8 cellular contexts compared by ENCODE assay signal in the genomic region with DNA sequence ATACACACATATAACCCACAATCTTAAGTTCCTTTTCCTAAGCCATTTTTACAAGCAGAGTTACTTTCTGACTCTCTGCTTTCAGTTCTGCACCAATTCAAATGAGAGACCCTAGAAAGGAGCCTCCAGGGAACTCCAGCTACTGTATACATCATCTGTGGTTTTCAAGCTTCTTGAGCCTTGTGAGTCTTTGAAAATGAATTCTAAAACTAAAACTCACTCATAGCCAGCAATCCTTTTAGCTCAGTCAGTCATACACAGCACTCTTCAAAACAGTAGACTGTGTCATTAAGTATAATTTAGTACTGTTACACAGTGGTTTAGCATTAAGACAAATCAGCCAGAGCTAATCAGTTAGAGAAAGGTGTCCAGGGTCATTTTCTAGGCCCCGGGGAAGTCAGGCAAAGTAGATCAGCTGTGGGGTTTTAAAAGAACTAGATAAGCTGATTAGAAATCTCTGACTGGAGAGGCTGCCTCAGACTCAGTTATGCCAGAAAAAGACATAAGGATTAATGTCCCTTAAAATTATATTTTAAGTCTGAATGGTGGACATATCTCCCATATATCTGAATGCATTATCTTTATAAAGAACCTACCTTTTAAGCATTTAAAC.
DNase-seq lines count a peak whose midpoint lies in the region; ATAC-seq and TF ChIP-seq lines count a peak whose summit lies in the region.

No MANE protein-coding gene starts in this region.

- DNase-seq in NCI-H1417 (lab: John Stamatoyannopoulos, UW) (peak; percentile 36 to 90 (median 70)), NCI-H1417 treated with DMSO at 0.1 percent for 48 hours (lab: John Stamatoyannopoulos, UW) (no peak), progenitor cell of endocrine pancreas (ENCODE audit: low spot score, unreplicated experiment) (no peak), GDM1 (lab: John Stamatoyannopoulos, UW) (no peak), PC-9 (no peak)
- DNase-seq in activated T-helper 2 cell treated with anti-CD3 and anti-CD28 coated beads, Interferon-gamma antibody, Interleukin-2, Interleukin-4, amounts not matched to agents 10 μg/mL and 5 μg/mL and 100 μg/mL, durations not matched to agents 14 hours and 24 hours and 36 hours (ENCODE audit: low spot score), result no peak
- DNase-seq in CD4-positive, alpha-beta T cell, result no peak

- no peaks in the 10 kb centered on the region for H3K27me3 ChIP-seq in CD4-positive, alpha-beta T cell (ENCODE audit: control insufficient read depth, insufficient read depth, low read length)
- no peaks in the 10 kb centered on the region for H3K27me3 ChIP-seq in PC-9 (ENCODE audit: insufficient read depth, low read depth)

- BruUV-seq in PC-9 (replicated peaks; lab: Mats Ljungman, UMichigan), result no TSS peak

- no peak overlapping the region for H3K4me3 Mint-ChIP-seq in activated T-helper 2 cell treated with anti-CD3 and anti-CD28 coated beads, Interferon-gamma antibody, Interleukin-2, Interleukin-4, amounts not matched to agents 10 μg/mL and 5 μg/mL and 100 μg/mL, durations not matched to agents 14 hours and 24 hours and 36 hours (ENCODE audit: low read depth)
- no peak overlapping the region for H3K4me3 Mint-ChIP-seq in progenitor cell of endocrine pancreas (ENCODE audit: low read depth)
- no peak overlapping the region for H3K4me3 Mint-ChIP-seq in CD4-positive, alpha-beta T cell

- peaks cover 12% of the 10 kb centered on the region for H3K4me1 Mint-ChIP-seq in activated T-helper 2 cell treated with anti-CD3 and anti-CD28 coated beads, Interferon-gamma antibody, Interleukin-2, Interleukin-4, amounts not matched to agents 10 μg/mL and 5 μg/mL and 100 μg/mL, durations not matched to agents 14 hours and 24 hours and 36 hours (ENCODE audit: low read depth)
- H3K4me1 Mint-ChIP-seq in progenitor cell of endocrine pancreas (ENCODE audit: low read depth), result peaks cover 19% of the 10 kb centered on the region
- no peaks in the 10 kb centered on the region for H3K4me1 Mint-ChIP-seq in CD4-positive, alpha-beta T cell (ENCODE audit: low read depth)

- H3K9me3 ChIP-seq in CD4-positive, alpha-beta T cell (ENCODE audit: control insufficient read depth, low read length), result no peaks in the 10 kb centered on the region
- H3K9me3 ChIP-seq in PC-9 (ENCODE audit: insufficient read depth, low read depth), result peaks cover 4% of the 10 kb centered on the region; the same call in 1 of the 2 replicates

- TF ChIP-seq CTCF in progenitor cell of endocrine pancreas (IDR thresholded peaks at IDR 0.05; ENCODE audit: unreplicated experiment) (no peak), PC-9 (conservative IDR thresholded peaks at IDR 0.05) (no peak)
- no peak for TF ChIP-seq CTCF in CD4-positive, alpha-beta T cell (IDR thresholded peaks at IDR 0.05)

- POLR2A ChIA-PET in CD4-positive, alpha-beta T cell (lab: Charles Lee), result no interaction called here
- POLR2A ChIA-PET in PC-9 (lab: Charles Lee; ENCODE audit: unreplicated experiment), result no interaction called here

- no peaks in the 10 kb centered on the region for H3K79me2 ChIP-seq in PC-9 (ENCODE audit: low read depth)

- H3F3A ChIP-seq in PC-9 (ENCODE audit: insufficient read depth, low read depth), result no peaks in the 10 kb centered on the region

- ATAC-seq in HG03342 (IDR thresholded peaks at IDR 0.05; ENCODE audit: unreplicated experiment), result peak; percentile 84
- ATAC-seq in CD4-positive, alpha-beta T cell (ENCODE audit: poor library complexity), result no peak

- no peak overlapping the region for H3K4me3 ChIP-seq in PC-9

- H3K27ac Mint-ChIP-seq in activated T-helper 2 cell treated with anti-CD3 and anti-CD28 coated beads, Interferon-gamma antibody, Interleukin-2, Interleukin-4, amounts not matched to agents 10 μg/mL and 5 μg/mL and 100 μg/mL, durations not matched to agents 14 hours and 24 hours and 36 hours, result peak overlapping the region; percentile 49
- peak overlapping the region; percentile 4 for H3K27ac Mint-ChIP-seq in progenitor cell of endocrine pancreas
- no peak overlapping the region for H3K27ac Mint-ChIP-seq in CD4-positive, alpha-beta T cell

- H3K9me3 Mint-ChIP-seq in activated T-helper 2 cell treated with anti-CD3 and anti-CD28 coated beads, Interferon-gamma antibody, Interleukin-2, Interleukin-4, amounts not matched to agents 10 μg/mL and 5 μg/mL and 100 μg/mL, durations not matched to agents 14 hours and 24 hours and 36 hours, result no peaks in the 10 kb centered on the region
- H3K9me3 Mint-ChIP-seq in progenitor cell of endocrine pancreas (ENCODE audit: low read depth), result no peaks in the 10 kb centered on the region
- H3K9me3 Mint-ChIP-seq in CD4-positive, alpha-beta T cell, result no peaks in the 10 kb centered on the region

- CTCF ChIA-PET in CD4-positive, alpha-beta T cell (lab: Charles Lee), result no interaction called here
- CTCF ChIA-PET in PC-9 (lab: Charles Lee), result interaction anchor here (0.6 kb wide), 1 partner anchor 256 kb away, joined by 3 read pairs; no protein-coding TSS in a partner anchor

- no peak overlapping the region for H3K4me2 ChIP-seq in PC-9

- H4K20me1 ChIP-seq in PC-9 (ENCODE audit: insufficient read depth), result no peaks in the 10 kb centered on the region

- H3K27me3 Mint-ChIP-seq in activated T-helper 2 cell treated with anti-CD3 and anti-CD28 coated beads, Interferon-gamma antibody, Interleukin-2, Interleukin-4, amounts not matched to agents 10 μg/mL and 5 μg/mL and 100 μg/mL, durations not matched to agents 14 hours and 24 hours and 36 hours (ENCODE audit: low read depth), result no peaks in the 10 kb centered on the region
- no peaks in the 10 kb centered on the region for H3K27me3 Mint-ChIP-seq in progenitor cell of endocrine pancreas
- H3K27me3 Mint-ChIP-seq in CD4-positive, alpha-beta T cell, result no peaks in the 10 kb centered on the region

- no peak overlapping the region for H3K27ac ChIP-seq in CD4-positive, alpha-beta T cell (ENCODE audit: low read depth, low read length)
- no peak overlapping the region for H3K27ac ChIP-seq in PC-9

- H3K4me1 ChIP-seq in PC-9 (replicated peaks; ENCODE audit: insufficient read depth), result peaks cover 12% of the 10 kb centered on the region

- H2AFZ ChIP-seq in PC-9, result no peak overlapping the region

- H3K36me3 ChIP-seq in PC-9 (ENCODE audit: low read depth), result no peaks in the 10 kb centered on the region

- no peaks in the 10 kb centered on the region for H3K9me2 ChIP-seq in PC-9 (ENCODE audit: insufficient read depth)

- H3K36me3 Mint-ChIP-seq in activated T-helper 2 cell treated with anti-CD3 and anti-CD28 coated beads, Interferon-gamma antibody, Interleukin-2, Interleukin-4, amounts not matched to agents 10 μg/mL and 5 μg/mL and 100 μg/mL, durations not matched to agents 14 hours and 24 hours and 36 hours (ENCODE audit: low read depth), result peaks cover 10% of the 10 kb centered on the region
- no peaks in the 10 kb centered on the region for H3K36me3 Mint-ChIP-seq in progenitor cell of endocrine pancreas (ENCODE audit: insufficient read depth)
- no peaks in the 10 kb centered on the region for H3K36me3 Mint-ChIP-seq in CD4-positive, alpha-beta T cell (ENCODE audit: low read depth)

- intact Hi-C loops in activated T-helper 2 cell treated with anti-CD3 and anti-CD28 coated beads, Interferon-gamma antibody, Interleukin-2, Interleukin-4, amounts not matched to agents 10 μg/mL and 5 μg/mL and 100 μg/mL, durations not matched to agents 14 hours and 24 hours and 36 hours (cut with micrococcal nuclease), result no loop called here
- intact Hi-C loops in CD4-positive, alpha-beta T cell (cut with DNase I, micrococcal nuclease), result no loop called here
- intact Hi-C loops in PC-9 (cut with micrococcal nuclease; ENCODE audit: unreplicated experiment), result loop anchor here (5.0 kb wide), 1 partner anchor 66 kb away; no protein-coding TSS in a partner anchor

Comparison
In these comparisons a context has a peak if more than half of its experiments do, and no peak if none do; other contexts are left out.
1. DNase-seq: peak in NCI-H1417 (3 of 3); none in NCI-H1417 treated with DMSO at 0.1 percent for 48 hours (single experiment), activated T-helper 2 cell treated with anti-CD3 and anti-CD28 coated beads, Interferon-gamma antibody, Interleukin-2, Interleukin-4, amounts not matched to agents 10 μg/mL and 5 μg/mL and 100 μg/mL, durations not matched to agents 14 hours and 24 hours and 36 hours (single experiment), progenitor cell of endocrine pancreas (single experiment), GDM1 (single experiment), CD4-positive, alpha-beta T cell (0 of 10) and PC-9 (0 of 2).